ENCODE assay signal across 1 cellular context in genomic region chr16:10622036-10622921, GRCh38.
TF ChIP-seq lines count a peak whose summit lies in the region.

No MANE protein-coding gene starts in this region.

TF ChIP-seq in HepG2, 621 proteins besides CTCF, POLR2A, EP300 and RAD21 (continued from another document):
- TF ChIP-seq, protein P1, sequence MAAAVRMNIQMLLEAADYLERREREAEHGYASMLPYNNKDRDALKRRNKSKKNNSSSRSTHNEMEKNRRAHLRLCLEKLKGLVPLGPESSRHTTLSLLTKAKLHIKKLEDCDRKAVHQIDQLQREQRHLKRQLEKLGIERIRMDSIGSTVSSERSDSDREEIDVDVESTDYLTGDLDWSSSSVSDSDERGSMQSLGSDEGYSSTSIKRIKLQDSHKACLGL (CRISPR knock-in tag; IDR thresholded peaks at IDR 0.05) = peak; percentile 71; the same call in 1 of the 2 replicates
- 0 out of 2 replicates have a peak, but pooled peaks have one; percentile 27 for TF ChIP-seq ZNF550 (CRISPR knock-in tag; IDR thresholded peaks at IDR 0.05; ENCODE audit: borderline replicate concordance)
- TF ChIP-seq ZNF274 (CRISPR knock-in tag; IDR thresholded peaks at IDR 0.05) = 0 out of 2 replicates have a peak, but pooled peaks have one; percentile 16
- TF ChIP-seq ARNTL (CRISPR knock-in tag; IDR thresholded peaks at IDR 0.05) = no peak
- no peak for TF ChIP-seq ZNF496 (CRISPR knock-in tag; IDR thresholded peaks at IDR 0.05; ENCODE audit: insufficient replicate concordance)
- TF ChIP-seq, protein P2, sequence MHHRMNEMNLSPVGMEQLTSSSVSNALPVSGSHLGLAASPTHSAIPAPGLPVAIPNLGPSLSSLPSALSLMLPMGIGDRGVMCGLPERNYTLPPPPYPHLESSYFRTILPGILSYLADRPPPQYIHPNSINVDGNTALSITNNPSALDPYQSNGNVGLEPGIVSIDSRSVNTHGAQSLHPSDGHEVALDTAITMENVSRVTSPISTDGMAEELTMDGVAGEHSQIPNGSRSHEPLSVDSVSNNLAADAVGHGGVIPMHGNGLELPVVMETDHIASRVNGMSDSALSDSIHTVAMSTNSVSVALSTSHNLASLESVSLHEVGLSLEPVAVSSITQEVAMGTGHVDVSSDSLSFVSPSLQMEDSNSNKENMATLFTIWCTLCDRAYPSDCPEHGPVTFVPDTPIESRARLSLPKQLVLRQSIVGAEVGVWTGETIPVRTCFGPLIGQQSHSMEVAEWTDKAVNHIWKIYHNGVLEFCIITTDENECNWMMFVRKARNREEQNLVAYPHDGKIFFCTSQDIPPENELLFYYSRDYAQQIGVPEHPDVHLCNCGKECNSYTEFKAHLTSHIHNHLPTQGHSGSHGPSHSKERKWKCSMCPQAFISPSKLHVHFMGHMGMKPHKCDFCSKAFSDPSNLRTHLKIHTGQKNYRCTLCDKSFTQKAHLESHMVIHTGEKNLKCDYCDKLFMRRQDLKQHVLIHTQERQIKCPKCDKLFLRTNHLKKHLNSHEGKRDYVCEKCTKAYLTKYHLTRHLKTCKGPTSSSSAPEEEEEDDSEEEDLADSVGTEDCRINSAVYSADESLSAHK (CRISPR knock-in tag; IDR thresholded peaks at IDR 0.05; ENCODE audit: borderline replicate concordance) = no peak
- TF ChIP-seq HDAC1 (CRISPR knock-in tag; IDR thresholded peaks at IDR 0.05) = peak; percentile 31; the same call in 1 of the 2 replicates
- no peak for TF ChIP-seq ZNF251 (CRISPR knock-in tag; IDR thresholded peaks at IDR 0.05)
- TF ChIP-seq SPEN (CRISPR knock-in tag; IDR thresholded peaks at IDR 0.05; ENCODE audit: low read depth) = peak; percentile 47; the same call in 1 of the 2 replicates
- no peak for TF ChIP-seq SP2 (CRISPR knock-in tag; IDR thresholded peaks at IDR 0.05)
- no peak for TF ChIP-seq MAFK (conservative IDR thresholded peaks at IDR 0.05 in 1 of 2, IDR thresholded peaks at IDR 0.05 in 1 of 2; ENCODE audit: low read length in 2 of 2)
- no peak for TF ChIP-seq SOX6 (IDR thresholded peaks at IDR 0.05)
- no peak for TF ChIP-seq SOX6 (CRISPR knock-in tag; IDR thresholded peaks at IDR 0.05)
- peak; percentile 33 for TF ChIP-seq ZNF883 (CRISPR knock-in tag; IDR thresholded peaks at IDR 0.05; ENCODE audit: not compliant biosample characterization)
- TF ChIP-seq ZBTB7A (CRISPR knock-in tag; IDR thresholded peaks at IDR 0.05) = 0 out of 2 replicates have a peak, but pooled peaks have one; percentile 11
- TF ChIP-seq ELF3 (CRISPR knock-in tag; IDR thresholded peaks at IDR 0.05) = 0 out of 2 replicates have a peak, but pooled peaks have one; percentile 16
- no peak for TF ChIP-seq GLI4 (CRISPR knock-in tag; IDR thresholded peaks at IDR 0.05; ENCODE audit: borderline replicate concordance)
- TF ChIP-seq, protein P3, sequence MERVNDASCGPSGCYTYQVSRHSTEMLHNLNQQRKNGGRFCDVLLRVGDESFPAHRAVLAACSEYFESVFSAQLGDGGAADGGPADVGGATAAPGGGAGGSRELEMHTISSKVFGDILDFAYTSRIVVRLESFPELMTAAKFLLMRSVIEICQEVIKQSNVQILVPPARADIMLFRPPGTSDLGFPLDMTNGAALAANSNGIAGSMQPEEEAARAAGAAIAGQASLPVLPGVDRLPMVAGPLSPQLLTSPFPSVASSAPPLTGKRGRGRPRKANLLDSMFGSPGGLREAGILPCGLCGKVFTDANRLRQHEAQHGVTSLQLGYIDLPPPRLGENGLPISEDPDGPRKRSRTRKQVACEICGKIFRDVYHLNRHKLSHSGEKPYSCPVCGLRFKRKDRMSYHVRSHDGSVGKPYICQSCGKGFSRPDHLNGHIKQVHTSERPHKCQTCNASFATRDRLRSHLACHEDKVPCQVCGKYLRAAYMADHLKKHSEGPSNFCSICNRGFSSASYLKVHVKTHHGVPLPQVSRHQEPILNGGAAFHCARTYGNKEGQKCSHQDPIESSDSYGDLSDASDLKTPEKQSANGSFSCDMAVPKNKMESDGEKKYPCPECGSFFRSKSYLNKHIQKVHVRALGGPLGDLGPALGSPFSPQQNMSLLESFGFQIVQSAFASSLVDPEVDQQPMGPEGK (CRISPR knock-in tag; IDR thresholded peaks at IDR 0.05) = 0 out of 2 replicates have a peak, but pooled peaks have one; percentile 34
- 0 out of 2 replicates have a peak, but pooled peaks have one; percentile 25 for TF ChIP-seq NFKB2 (CRISPR knock-in tag; IDR thresholded peaks at IDR 0.05; ENCODE audit: borderline replicate concordance)
- no peak for TF ChIP-seq ZSCAN20 (CRISPR knock-in tag; IDR thresholded peaks at IDR 0.05; ENCODE audit: borderline replicate concordance)
- no peak for TF ChIP-seq ZNF841 (CRISPR knock-in tag; IDR thresholded peaks at IDR 0.05; ENCODE audit: borderline replicate concordance)
- 0 out of 2 replicates have a peak, but pooled peaks have one; percentile 7 for TF ChIP-seq MYC (CRISPR knock-in tag; IDR thresholded peaks at IDR 0.05; ENCODE audit: borderline replicate concordance)
- peak; percentile 57; the same call in 1 of the 2 replicates for TF ChIP-seq KDM5B (CRISPR knock-in tag; IDR thresholded peaks at IDR 0.05; ENCODE audit: borderline replicate concordance)
- TF ChIP-seq ZFX (CRISPR knock-in tag; IDR thresholded peaks at IDR 0.05; ENCODE audit: low read depth) = 0 out of 2 replicates have a peak, but pooled peaks have one; percentile 13
- peak; percentile 9 for TF ChIP-seq YY1 (IDR thresholded peaks at IDR 0.05; ENCODE audit: insufficient read depth, insufficient replicate concordance, low read depth, low read length)
- no peak for TF ChIP-seq ZFP1 (CRISPR knock-in tag; IDR thresholded peaks at IDR 0.05)
- TF ChIP-seq E2F2 (CRISPR knock-in tag; IDR thresholded peaks at IDR 0.05; ENCODE audit: borderline replicate concordance) = no peak
- TF ChIP-seq SRY (CRISPR knock-in tag; IDR thresholded peaks at IDR 0.05) = no peak
- no peak for TF ChIP-seq ARNT2 (CRISPR knock-in tag; IDR thresholded peaks at IDR 0.05; ENCODE audit: low read depth)
- TF ChIP-seq TRAFD1 (CRISPR knock-in tag; IDR thresholded peaks at IDR 0.05; ENCODE audit: borderline replicate concordance) = 0 out of 2 replicates have a peak, but pooled peaks have one; percentile 63
- TF ChIP-seq MTF2 (CRISPR knock-in tag; IDR thresholded peaks at IDR 0.05; ENCODE audit: borderline replicate concordance) = no peak
- TF ChIP-seq ZNF574 (CRISPR knock-in tag; IDR thresholded peaks at IDR 0.05) = 0 out of 2 replicates have a peak, but pooled peaks have one; percentile 20
- no peak for TF ChIP-seq ZBTB43 (CRISPR knock-in tag; conservative IDR thresholded peaks at IDR 0.05)
- TF ChIP-seq ZNF768 (CRISPR knock-in tag; IDR thresholded peaks at IDR 0.05) = 0 out of 2 replicates have a peak, but pooled peaks have one; percentile 7
- TF ChIP-seq, protein P4, sequence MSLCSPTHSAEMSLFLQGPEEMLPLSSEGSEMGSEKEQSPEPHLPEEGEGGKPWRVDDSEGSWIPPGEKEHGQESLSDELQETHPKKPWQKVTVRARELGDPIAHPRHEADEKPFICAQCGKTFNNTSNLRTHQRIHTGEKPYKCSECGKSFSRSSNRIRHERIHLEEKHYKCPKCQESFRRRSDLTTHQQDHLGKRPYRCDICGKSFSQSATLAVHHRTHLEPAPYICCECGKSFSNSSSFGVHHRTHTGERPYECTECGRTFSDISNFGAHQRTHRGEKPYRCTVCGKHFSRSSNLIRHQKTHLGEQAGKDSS (CRISPR knock-in tag; IDR thresholded peaks at IDR 0.05; ENCODE audit: borderline replicate concordance, low read depth) = peak; percentile 41; the same call in 1 of the 2 replicates
- TF ChIP-seq, protein P5, sequence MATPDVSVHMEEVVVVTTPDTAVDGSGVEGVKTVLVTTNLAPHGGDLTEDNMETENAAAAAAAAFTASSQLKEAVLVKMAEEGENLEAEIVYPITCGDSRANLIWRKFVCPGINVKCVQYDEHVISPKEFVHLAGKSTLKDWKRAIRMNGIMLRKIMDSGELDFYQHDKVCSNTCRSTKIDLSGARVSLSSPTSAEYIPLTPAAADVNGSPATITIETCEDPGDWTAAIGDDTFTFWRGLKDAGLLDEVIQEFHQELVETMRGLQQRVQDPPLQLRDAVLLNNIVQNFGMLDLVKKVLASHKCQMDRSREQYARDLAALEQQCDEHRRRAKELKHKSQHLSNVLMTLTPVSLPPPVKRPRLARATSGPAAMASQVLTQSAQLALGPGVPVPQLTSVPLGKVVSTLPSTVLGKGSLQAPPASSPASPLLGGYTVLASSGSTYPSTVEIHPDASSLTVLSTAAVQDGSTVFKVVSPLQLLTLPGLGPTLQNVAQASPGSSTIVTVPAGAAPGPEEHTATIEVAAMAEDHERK (CRISPR knock-in tag; IDR thresholded peaks at IDR 0.05; ENCODE audit: low read depth) = no peak
- TF ChIP-seq, protein P6, sequence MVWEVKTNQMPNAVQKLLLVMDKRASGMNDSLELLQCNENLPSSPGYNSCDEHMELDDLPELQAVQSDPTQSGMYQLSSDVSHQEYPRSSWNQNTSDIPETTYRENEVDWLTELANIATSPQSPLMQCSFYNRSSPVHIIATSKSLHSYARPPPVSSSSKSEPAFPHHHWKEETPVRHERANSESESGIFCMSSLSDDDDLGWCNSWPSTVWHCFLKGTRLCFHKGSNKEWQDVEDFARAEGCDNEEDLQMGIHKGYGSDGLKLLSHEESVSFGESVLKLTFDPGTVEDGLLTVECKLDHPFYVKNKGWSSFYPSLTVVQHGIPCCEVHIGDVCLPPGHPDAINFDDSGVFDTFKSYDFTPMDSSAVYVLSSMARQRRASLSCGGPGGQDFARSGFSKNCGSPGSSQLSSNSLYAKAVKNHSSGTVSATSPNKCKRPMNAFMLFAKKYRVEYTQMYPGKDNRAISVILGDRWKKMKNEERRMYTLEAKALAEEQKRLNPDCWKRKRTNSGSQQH (CRISPR knock-in tag; IDR thresholded peaks at IDR 0.05; ENCODE audit: low read depth) = 0 out of 2 replicates have a peak, but pooled peaks have one; percentile 6
- no peak for TF ChIP-seq PHB2 (IDR thresholded peaks at IDR 0.05; ENCODE audit: partially characterized antibody)
- no peak for TF ChIP-seq ZNF577 (CRISPR knock-in tag; IDR thresholded peaks at IDR 0.05; ENCODE audit: borderline replicate concordance, low read depth)
- TF ChIP-seq FOSL2 (CRISPR knock-in tag; IDR thresholded peaks at IDR 0.05) = 0 out of 2 replicates have a peak, but pooled peaks have one; percentile 13
